1 cellular context compared by ENCODE assay signal in genomic region chrX:129736491-129736890, GRCh38.
TF ChIP-seq lines count a peak whose summit lies in the region.

No MANE protein-coding gene starts in this region.

TF ChIP-seq in HepG2, 621 proteins besides CTCF, POLR2A, EP300 and RAD21 (continued from another document):
- TF ChIP-seq PAXIP1 (CRISPR knock-in tag; conservative IDR thresholded peaks at IDR 0.05) (peak; percentile 85), GRHL1 (CRISPR knock-in tag; conservative IDR thresholded peaks at IDR 0.05) (no peak), ISX (CRISPR knock-in tag; conservative IDR thresholded peaks at IDR 0.05) (no peak), SRY (CRISPR knock-in tag; IDR thresholded peaks at IDR 0.05) (no peak), SAP130 (CRISPR knock-in tag; IDR thresholded peaks at IDR 0.05; ENCODE audit: low read depth) (no peak), SMAD1 (CRISPR knock-in tag; IDR thresholded peaks at IDR 0.05; ENCODE audit: borderline replicate concordance, low read depth) (no peak), ZFP41 (CRISPR knock-in tag; IDR thresholded peaks at IDR 0.05; ENCODE audit: borderline replicate concordance) (no peak), ZNF260 (CRISPR knock-in tag; IDR thresholded peaks at IDR 0.05; ENCODE audit: borderline replicate concordance, low read depth) (no peak)
- TF ChIP-seq, protein P1, sequence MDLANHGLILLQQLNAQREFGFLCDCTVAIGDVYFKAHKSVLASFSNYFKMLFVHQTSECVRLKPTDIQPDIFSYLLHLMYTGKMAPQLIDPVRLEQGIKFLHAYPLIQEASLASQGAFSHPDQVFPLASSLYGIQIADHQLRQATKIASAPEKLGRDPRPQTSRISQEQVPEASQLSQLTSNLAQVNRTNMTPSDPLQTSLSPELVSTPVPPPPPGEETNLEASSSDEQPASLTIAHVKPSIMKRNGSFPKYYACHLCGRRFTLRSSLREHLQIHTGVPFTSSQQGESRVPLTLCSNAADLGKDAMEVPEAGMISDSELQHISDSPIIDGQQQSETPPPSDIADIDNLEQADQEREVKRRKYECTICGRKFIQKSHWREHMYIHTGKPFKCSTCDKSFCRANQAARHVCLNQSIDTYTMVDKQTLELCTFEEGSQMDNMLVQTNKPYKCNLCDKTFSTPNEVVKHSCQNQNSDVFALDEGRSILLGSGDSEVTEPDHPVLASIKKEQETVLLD (CRISPR knock-in tag; IDR thresholded peaks at IDR 0.05; ENCODE audit: low read depth), result no peak
- TF ChIP-seq, protein P2, sequence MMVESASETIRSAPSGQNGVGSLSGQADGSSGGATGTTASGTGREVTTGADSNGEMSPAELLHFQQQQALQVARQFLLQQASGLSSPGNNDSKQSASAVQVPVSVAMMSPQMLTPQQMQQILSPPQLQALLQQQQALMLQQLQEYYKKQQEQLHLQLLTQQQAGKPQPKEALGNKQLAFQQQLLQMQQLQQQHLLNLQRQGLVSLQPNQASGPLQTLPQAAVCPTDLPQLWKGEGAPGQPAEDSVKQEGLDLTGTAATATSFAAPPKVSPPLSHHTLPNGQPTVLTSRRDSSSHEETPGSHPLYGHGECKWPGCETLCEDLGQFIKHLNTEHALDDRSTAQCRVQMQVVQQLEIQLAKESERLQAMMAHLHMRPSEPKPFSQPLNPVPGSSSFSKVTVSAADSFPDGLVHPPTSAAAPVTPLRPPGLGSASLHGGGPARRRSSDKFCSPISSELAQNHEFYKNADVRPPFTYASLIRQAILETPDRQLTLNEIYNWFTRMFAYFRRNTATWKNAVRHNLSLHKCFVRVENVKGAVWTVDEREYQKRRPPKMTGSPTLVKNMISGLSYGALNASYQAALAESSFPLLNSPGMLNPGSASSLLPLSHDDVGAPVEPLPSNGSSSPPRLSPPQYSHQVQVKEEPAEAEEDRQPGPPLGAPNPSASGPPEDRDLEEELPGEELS (CRISPR knock-in tag; IDR thresholded peaks at IDR 0.05), result no peak
- TF ChIP-seq, protein P3, sequence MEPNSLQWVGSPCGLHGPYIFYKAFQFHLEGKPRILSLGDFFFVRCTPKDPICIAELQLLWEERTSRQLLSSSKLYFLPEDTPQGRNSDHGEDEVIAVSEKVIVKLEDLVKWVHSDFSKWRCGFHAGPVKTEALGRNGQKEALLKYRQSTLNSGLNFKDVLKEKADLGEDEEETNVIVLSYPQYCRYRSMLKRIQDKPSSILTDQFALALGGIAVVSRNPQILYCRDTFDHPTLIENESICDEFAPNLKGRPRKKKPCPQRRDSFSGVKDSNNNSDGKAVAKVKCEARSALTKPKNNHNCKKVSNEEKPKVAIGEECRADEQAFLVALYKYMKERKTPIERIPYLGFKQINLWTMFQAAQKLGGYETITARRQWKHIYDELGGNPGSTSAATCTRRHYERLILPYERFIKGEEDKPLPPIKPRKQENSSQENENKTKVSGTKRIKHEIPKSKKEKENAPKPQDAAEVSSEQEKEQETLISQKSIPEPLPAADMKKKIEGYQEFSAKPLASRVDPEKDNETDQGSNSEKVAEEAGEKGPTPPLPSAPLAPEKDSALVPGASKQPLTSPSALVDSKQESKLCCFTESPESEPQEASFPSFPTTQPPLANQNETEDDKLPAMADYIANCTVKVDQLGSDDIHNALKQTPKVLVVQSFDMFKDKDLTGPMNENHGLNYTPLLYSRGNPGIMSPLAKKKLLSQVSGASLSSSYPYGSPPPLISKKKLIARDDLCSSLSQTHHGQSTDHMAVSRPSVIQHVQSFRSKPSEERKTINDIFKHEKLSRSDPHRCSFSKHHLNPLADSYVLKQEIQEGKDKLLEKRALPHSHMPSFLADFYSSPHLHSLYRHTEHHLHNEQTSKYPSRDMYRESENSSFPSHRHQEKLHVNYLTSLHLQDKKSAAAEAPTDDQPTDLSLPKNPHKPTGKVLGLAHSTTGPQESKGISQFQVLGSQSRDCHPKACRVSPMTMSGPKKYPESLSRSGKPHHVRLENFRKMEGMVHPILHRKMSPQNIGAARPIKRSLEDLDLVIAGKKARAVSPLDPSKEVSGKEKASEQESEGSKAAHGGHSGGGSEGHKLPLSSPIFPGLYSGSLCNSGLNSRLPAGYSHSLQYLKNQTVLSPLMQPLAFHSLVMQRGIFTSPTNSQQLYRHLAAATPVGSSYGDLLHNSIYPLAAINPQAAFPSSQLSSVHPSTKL (CRISPR knock-in tag; IDR thresholded peaks at IDR 0.05), result 0 out of 2 replicates have a peak, but pooled peaks have one; percentile 38
- TF ChIP-seq, protein P4, sequence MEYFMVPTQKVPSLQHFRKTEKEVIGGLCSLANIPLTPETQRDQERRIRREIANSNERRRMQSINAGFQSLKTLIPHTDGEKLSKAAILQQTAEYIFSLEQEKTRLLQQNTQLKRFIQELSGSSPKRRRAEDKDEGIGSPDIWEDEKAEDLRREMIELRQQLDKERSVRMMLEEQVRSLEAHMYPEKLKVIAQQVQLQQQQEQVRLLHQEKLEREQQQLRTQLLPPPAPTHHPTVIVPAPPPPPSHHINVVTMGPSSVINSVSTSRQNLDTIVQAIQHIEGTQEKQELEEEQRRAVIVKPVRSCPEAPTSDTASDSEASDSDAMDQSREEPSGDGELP (IDR thresholded peaks at IDR 0.05; ENCODE audit: borderline replicate concordance, low read depth), result peak; percentile 84
